Comparison of ENCODE assay signal across 18 cellular contexts in the genomic region with DNA sequence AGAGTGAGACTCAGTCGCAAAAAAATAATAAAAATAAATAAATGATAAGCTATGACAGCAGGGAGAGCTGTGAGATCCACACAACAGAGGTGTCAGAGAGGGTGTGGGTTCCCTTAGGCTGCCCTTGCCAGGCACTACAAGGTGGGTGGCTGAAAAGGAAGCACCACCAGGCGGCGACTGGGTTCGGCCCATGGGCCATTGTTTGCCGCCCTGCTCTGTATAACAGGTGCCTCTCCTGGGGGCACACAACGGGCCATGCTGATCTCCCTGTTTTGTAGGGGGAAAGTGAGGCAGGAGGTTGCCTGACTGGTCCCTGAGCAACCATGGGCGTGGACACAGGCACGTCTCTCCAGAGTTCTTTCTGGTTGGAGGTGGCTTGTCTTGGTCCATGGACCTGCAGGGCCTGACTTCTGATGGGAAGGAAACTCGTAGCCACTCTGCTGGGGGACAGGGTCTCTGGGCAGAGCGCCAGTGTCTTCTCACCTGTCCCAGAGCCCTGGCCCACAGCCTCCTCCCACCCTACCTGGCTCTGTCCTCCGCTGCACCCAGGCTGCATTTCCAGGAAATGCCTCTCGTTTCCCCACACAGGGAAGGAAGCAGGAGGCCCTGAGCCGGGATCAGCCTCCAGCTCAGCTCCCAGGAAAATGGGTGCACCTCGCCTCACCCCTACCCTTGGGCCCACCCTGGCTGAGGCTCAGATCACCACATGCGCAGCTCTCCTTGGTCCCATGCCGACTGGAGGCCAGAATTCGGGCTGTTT.
DNase-seq lines count a peak whose midpoint lies in the region; ATAC-seq, FAIRE-seq and TF ChIP-seq lines count a peak whose summit lies in the region.
"Had no signal": no experiment of that assay in that cellular context is flagged by ENCODE, and none has a peak within 500 bp of the region (broad histone marks: within the 10 kb centered on the region; RNA-seq: fewer than 3 reads in every experiment).

No MANE protein-coding gene starts in this region.

- no peaks in the 10 kb centered on the region for H3K9me3 Mint-ChIP-seq in activated T-cell treated with anti-CD3 and anti-CD28 coated beads, Interleukin-2, amount 50 U/mL, for 24 hours
- H3K9me3 Mint-ChIP-seq in activated T-cell treated with anti-CD3 and anti-CD28 coated beads, Interleukin-2, amount 50 U/mL, for 4 hours: no peaks in the 10 kb centered on the region
- no peaks in the 10 kb centered on the region for H3K9me3 Mint-ChIP-seq in natural killer cell treated with Interleukin-12 subunit alpha and Interleukin-12 subunit beta and Interleukin-15 and Interleukin-18, amount 100 ng/mL, for 72 hours

- TF ChIP-seq CTCF in PC-3 (conservative IDR thresholded peaks at IDR 0.05; ENCODE audit: low read depth, low read length) (0 out of 2 replicates have a peak, but pooled peaks have one; percentile 10), kidney (IDR thresholded peaks at IDR 0.05; ENCODE audit: borderline replicate concordance, extremely low read depth, insufficient read depth) (no peak)

- H3K9me2 ChIP-seq in PC-3 (replicated peaks; ENCODE audit: low read length): no peaks in the 10 kb centered on the region

- no peaks in the 10 kb centered on the region for H3K27me3 Mint-ChIP-seq in activated T-cell treated with anti-CD3 and anti-CD28 coated beads, Interleukin-2, amount 50 U/mL, for 24 hours
- no peaks in the 10 kb centered on the region for H3K27me3 Mint-ChIP-seq in activated T-cell treated with anti-CD3 and anti-CD28 coated beads, Interleukin-2, amount 50 U/mL, for 4 hours (ENCODE audit: low read depth)
- no peaks in the 10 kb centered on the region for H3K27me3 Mint-ChIP-seq in T-helper 17 cell
- no peaks in the 10 kb centered on the region for H3K27me3 Mint-ChIP-seq in natural killer cell treated with Interleukin-12 subunit alpha and Interleukin-12 subunit beta and Interleukin-15 and Interleukin-18, amount 100 ng/mL, for 72 hours

- H3K36me3 ChIP-seq in PC-3 (ENCODE audit: low read depth, low read length) (peaks cover 2% of the 10 kb centered on the region; the same call in 1 of the 2 replicates), kidney (ENCODE audit: control insufficient read depth in 1 of 2, insufficient read depth in 2 of 2, low read length in 2 of 2) (no peaks in the 10 kb centered on the region)
- H3K36me3 ChIP-seq: Peyer's patch had no signal

- intact Hi-C loops in PC-3 (cut with micrococcal nuclease): no loop called here
- intact Hi-C loops in kidney (cut with DNase I): no loop called here

- no peak for ATAC-seq in activated T-cell treated with anti-CD3 and anti-CD28 coated beads, Interleukin-2, amount 50 U/mL, for 4 hours
- ATAC-seq in PC-3 (no peak; the same call in 1 of the 2 replicates), T-helper 17 cell (no peak), GM19035 (IDR thresholded peaks at IDR 0.05; ENCODE audit: unreplicated experiment) (no peak)
- ATAC-seq in natural killer cell treated with Interleukin-12 subunit alpha and Interleukin-12 subunit beta and Interleukin-15 and Interleukin-18, amount 100 ng/mL, for 72 hours: no peak

- H3K27ac ChIP-seq in PC-3 (ENCODE audit: low read length) (no peak overlapping the region), kidney (ENCODE audit: low read depth in 2 of 2, low read length in 2 of 2) (no peak overlapping the region)
- H3K27ac ChIP-seq: Peyer's patch had no signal

- H3K4me1 Mint-ChIP-seq in activated T-cell treated with anti-CD3 and anti-CD28 coated beads, Interleukin-2, amount 50 U/mL, for 24 hours (ENCODE audit: low read depth): no peaks in the 10 kb centered on the region
- no peaks in the 10 kb centered on the region for H3K4me1 Mint-ChIP-seq in activated T-cell treated with anti-CD3 and anti-CD28 coated beads, Interleukin-2, amount 50 U/mL, for 4 hours (ENCODE audit: low read depth)
- peaks cover 5% of the 10 kb centered on the region for H3K4me1 Mint-ChIP-seq in T-helper 17 cell
- H3K4me1 Mint-ChIP-seq in natural killer cell treated with Interleukin-12 subunit alpha and Interleukin-12 subunit beta and Interleukin-15 and Interleukin-18, amount 100 ng/mL, for 72 hours (ENCODE audit: low read depth in 2 of 2): peaks cover 3 to 5% of the 10 kb centered on the region in 2 donors
- H3K4me1 Mint-ChIP-seq: CD14-positive monocyte had no signal

- no peak overlapping the region for H3K4me3 Mint-ChIP-seq in activated T-cell treated with anti-CD3 and anti-CD28 coated beads, Interleukin-2, amount 50 U/mL, for 24 hours
- H3K4me3 Mint-ChIP-seq in activated T-cell treated with anti-CD3 and anti-CD28 coated beads, Interleukin-2, amount 50 U/mL, for 4 hours: no peak overlapping the region
- no peak overlapping the region for H3K4me3 Mint-ChIP-seq in T-helper 17 cell
- no peak overlapping the region for H3K4me3 Mint-ChIP-seq in natural killer cell treated with Interleukin-12 subunit alpha and Interleukin-12 subunit beta and Interleukin-15 and Interleukin-18, amount 100 ng/mL, for 72 hours
- H3K4me3 Mint-ChIP-seq: CD14-positive monocyte had no signal

- peak; percentile 28 for DNase-seq in activated T-cell treated with anti-CD3 and anti-CD28 coated beads, Interleukin-2, amount 50 U/mL, for 24 hours
- no peak for DNase-seq in activated T-cell treated with anti-CD3 and anti-CD28 coated beads, Interleukin-2, amount 50 U/mL, for 4 hours
- no peak for DNase-seq in PC-3
- peak; percentile 53 for DNase-seq in kidney
- DNase-seq in T-helper 17 cell: no peak
- no peak for DNase-seq in DMS 273 (lab: John Stamatoyannopoulos, UW; ENCODE audit: unreplicated experiment)
- no peak for DNase-seq in natural killer cell treated with Interleukin-12 subunit alpha and Interleukin-12 subunit beta and Interleukin-15 and Interleukin-18, amount 100 ng/mL, for 72 hours (ENCODE audit: low spot score)
- DNase-seq: COR-L47, Karpas-422, MM.1S, NCI-H1105, NCI-H187 treated with DMSO at 0.1 percent for 48 hours, NCI-H446 treated with DMSO at 0.1 percent for 48 hours, NCI-H774, SIG-M5 had no signal

- H3K4me3 ChIP-seq in PC-3 (ENCODE audit: low read length) (no peak overlapping the region), kidney (ENCODE audit: low read length in 2 of 2) (no peak overlapping the region)
- H3K4me3 ChIP-seq: Peyer's patch had no signal

- H2AFZ ChIP-seq in PC-3 (ENCODE audit: low read length): no peak overlapping the region

- peaks cover 22% of the 10 kb centered on the region for H3K36me3 Mint-ChIP-seq in activated T-cell treated with anti-CD3 and anti-CD28 coated beads, Interleukin-2, amount 50 U/mL, for 24 hours (ENCODE audit: low read depth)
- H3K36me3 Mint-ChIP-seq in activated T-cell treated with anti-CD3 and anti-CD28 coated beads, Interleukin-2, amount 50 U/mL, for 4 hours (ENCODE audit: insufficient read depth): peaks cover 4% of the 10 kb centered on the region
- H3K36me3 Mint-ChIP-seq in T-helper 17 cell (ENCODE audit: low read depth): peaks cover 3% of the 10 kb centered on the region
- no peaks in the 10 kb centered on the region for H3K36me3 Mint-ChIP-seq in natural killer cell treated with Interleukin-12 subunit alpha and Interleukin-12 subunit beta and Interleukin-15 and Interleukin-18, amount 100 ng/mL, for 72 hours

- no peaks in the 10 kb centered on the region for H3K27me3 ChIP-seq in PC-3 (ENCODE audit: low read length)
- H3K27me3 ChIP-seq: Peyer's patch had no signal

- POLR2A ChIA-PET in PC-3 (lab: Charles Lee; ENCODE audit: unreplicated experiment): no interaction called here

- H3K4me1 ChIP-seq in PC-3 (ENCODE audit: insufficient read depth, low read length): peaks cover 3% of the 10 kb centered on the region; the same call in 1 of the 2 replicates
- H3K4me1 ChIP-seq in kidney (ENCODE audit: control insufficient read depth in 1 of 2, insufficient read depth in 1 of 2, low read depth in 1 of 2, low read length in 2 of 2): peaks cover 0 to 2% of the 10 kb centered on the region in 2 donors

- H3K9me3 ChIP-seq in PC-3 (ENCODE audit: low read length) (no peaks in the 10 kb centered on the region), kidney (ENCODE audit: control insufficient read depth in 1 of 2, low read length in 2 of 2) (no peaks in the 10 kb centered on the region), T-helper 17 cell (ENCODE audit: control insufficient read depth, low read length, poor library complexity, severe bottlenecking) (no peaks in the 10 kb centered on the region)
- H3K9me3 ChIP-seq: Peyer's patch had no signal

- no peaks in the 10 kb centered on the region for H3K79me2 ChIP-seq in PC-3 (ENCODE audit: low read length)

- CTCF ChIA-PET in PC-3 (lab: Charles Lee): no interaction called here

- FAIRE-seq in kidney (lab: Jason Lieb, UNC): no peak

- BruUV-seq in PC-3 (replicated peaks; lab: Mats Ljungman, UMichigan): no TSS peak

- no peaks in the 10 kb centered on the region for H3F3A ChIP-seq in PC-3 (ENCODE audit: low read length, unreplicated experiment)

- no peak overlapping the region for H3K9ac ChIP-seq in PC-3 (ENCODE audit: low read length)
- no peak overlapping the region for H3K9ac ChIP-seq in kidney (ENCODE audit: low read length in 2 of 2)

- H4K20me1 ChIP-seq in PC-3 (ENCODE audit: low read length): no peaks in the 10 kb centered on the region

- no peak overlapping the region for H3K4me2 ChIP-seq in PC-3 (ENCODE audit: low read length)

- H3K27ac Mint-ChIP-seq in activated T-cell treated with anti-CD3 and anti-CD28 coated beads, Interleukin-2, amount 50 U/mL, for 24 hours: peak overlapping the region; percentile 33
- no peak overlapping the region for H3K27ac Mint-ChIP-seq in T-helper 17 cell
- no peak overlapping the region for H3K27ac Mint-ChIP-seq in natural killer cell treated with Interleukin-12 subunit alpha and Interleukin-12 subunit beta and Interleukin-15 and Interleukin-18, amount 100 ng/mL, for 72 hours

Comparison
In these comparisons a context has a peak if more than half of its experiments do, and no peak if none do; other contexts are left out.
1. DNase-seq: peak in activated T-cell treated with anti-CD3 and anti-CD28 coated beads, Interleukin-2, amount 50 U/mL, for 24 hours (single experiment) and kidney (single experiment); none in activated T-cell treated with anti-CD3 and anti-CD28 coated beads, Interleukin-2, amount 50 U/mL, for 4 hours (single experiment), PC-3 (single experiment), T-helper 17 cell (0 of 3), DMS 273 (single experiment) and natural killer cell treated with Interleukin-12 subunit alpha and Interleukin-12 subunit beta and Interleukin-15 and Interleukin-18, amount 100 ng/mL, for 72 hours (single experiment).